Comparison of ENCODE assay signal across 1 cellular context in the genomic region with DNA sequence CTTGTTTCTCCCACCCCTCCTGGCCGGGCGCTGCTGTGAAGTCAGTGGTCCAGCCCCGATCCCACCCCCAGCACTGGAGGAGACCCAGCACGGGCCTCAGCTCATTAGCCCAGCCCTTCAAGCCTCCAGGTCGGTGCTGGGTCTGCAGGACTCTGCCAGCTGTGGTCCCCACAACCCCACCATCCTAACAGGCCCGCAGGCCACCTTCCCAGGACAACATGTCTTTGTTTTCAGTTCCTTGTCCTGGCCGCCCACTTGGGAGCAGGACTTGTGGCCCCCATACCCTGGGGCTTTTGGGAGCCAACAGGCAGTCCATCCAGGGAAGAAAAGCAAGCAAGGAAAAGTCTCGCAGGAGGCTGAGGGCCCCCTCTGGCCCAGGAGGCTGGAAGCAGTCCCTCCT.
TF ChIP-seq lines count a peak whose summit lies in the region.

No MANE protein-coding gene starts in this region.

TF ChIP-seq in H1, 55 proteins besides CTCF, POLR2A, EP300 and RAD21:
- no peak for TF ChIP-seq JUN (IDR thresholded peaks at IDR 0.05; ENCODE audit: low read depth, low read length)
- no peak for TF ChIP-seq CTBP2 (IDR thresholded peaks at IDR 0.05; ENCODE audit: borderline replicate concordance, insufficient read depth, insufficient read length, low read length)
- no peak for TF ChIP-seq BRCA1 (IDR thresholded peaks at IDR 0.05; ENCODE audit: low read depth, low read length)
- TF ChIP-seq GTF2F1 (IDR thresholded peaks at IDR 0.05; ENCODE audit: borderline replicate concordance, low read depth, low read length): no peak
- no peak for TF ChIP-seq SP1 (IDR thresholded peaks at IDR 0.05; ENCODE audit: low read depth, low read length)
- no peak for TF ChIP-seq ZNF274 (IDR thresholded peaks at IDR 0.05; ENCODE audit: borderline replicate concordance, extremely low read depth, low read length)
- TF ChIP-seq TBP (IDR thresholded peaks at IDR 0.05; ENCODE audit: low read depth, low read length): no peak
- TF ChIP-seq ATF2 (IDR thresholded peaks at IDR 0.05; ENCODE audit: low read length): no peak
- TF ChIP-seq CHD1 (IDR thresholded peaks at IDR 0.05; ENCODE audit: low read depth, low read length): no peak
- TF ChIP-seq RNF2 (IDR thresholded peaks at IDR 0.05; ENCODE audit: borderline replicate concordance, low read depth, low read length, missing control alignments, poor library complexity, severe bottlenecking): no peak
- no peak for TF ChIP-seq CEBPB (IDR thresholded peaks at IDR 0.05; ENCODE audit: low read depth, low read length)
- TF ChIP-seq SIRT6 (IDR thresholded peaks at IDR 0.05; ENCODE audit: low read length): no peak
- TF ChIP-seq ATF3 (IDR thresholded peaks at IDR 0.05; ENCODE audit: insufficient read depth, low read depth, low read length): no peak
- no peak for TF ChIP-seq MAX (IDR thresholded peaks at IDR 0.05)
- TF ChIP-seq CREB1 (IDR thresholded peaks at IDR 0.05): no peak
- TF ChIP-seq E2F6 (IDR thresholded peaks at IDR 0.05): no peak
- TF ChIP-seq ASH2L (IDR thresholded peaks at IDR 0.05; ENCODE audit: low read length): no peak
- no peak for TF ChIP-seq SP2 (IDR thresholded peaks at IDR 0.05; ENCODE audit: low read length)
- TF ChIP-seq POU5F1 (IDR thresholded peaks at IDR 0.05; ENCODE audit: low read depth, low read length): no peak
- TF ChIP-seq USF2 (IDR thresholded peaks at IDR 0.05; ENCODE audit: low read length): no peak
